25 cellular contexts compared by ENCODE assay signal in genomic region chr15:73153024-73153423, GRCh38.
"Had no signal": no experiment of that assay in that cellular context is flagged by ENCODE, and none has a peak within 500 bp of the region (broad histone marks: within the 10 kb centered on the region; RNA-seq: fewer than 3 reads in every experiment).

No MANE protein-coding gene starts in this region.

- H3K27me3 ChIP-seq: hepatocyte, pancreas, right atrium auricular region, right lobe of liver, stomach, testis, thyroid gland, transverse colon, upper lobe of right lung had no signal

- H3K4me3 ChIP-seq: hepatocyte, left ventricle myocardium inferior, lung, mucosa of descending colon, pancreas, right atrium auricular region, right lobe of liver, skin epidermis, stomach, testis, thyroid gland, transverse colon, upper lobe of right lung had no signal

- H3K4me3 Mint-ChIP-seq: naive thymus-derived CD4-positive, alpha-beta T cell; natural killer cell treated with Interleukin-12 subunit alpha and Interleukin-12 subunit beta and Interleukin-15 and Interleukin-18, amount 100 ng/mL, for 72 hours; neural crest cell; stimulated activated naive B cell treated with anti-CD40 and anti-IgM and Interleukin-4, amounts not matched to agents 10 μg/mL and 1 μg/mL and 100 μg/mL, for 72 hours had no signal

- H3K4me1 Mint-ChIP-seq: neural crest cell; stimulated activated naive B cell treated with anti-CD40 and anti-IgM and Interleukin-4, amounts not matched to agents 10 μg/mL and 1 μg/mL and 100 μg/mL, for 72 hours had no signal

- H3K9me3 ChIP-seq: pancreas, right lobe of liver, testis, thyroid gland, upper lobe of right lung had no signal

- H3K27me3 Mint-ChIP-seq: natural killer cell treated with Interleukin-12 subunit alpha and Interleukin-12 subunit beta and Interleukin-15 and Interleukin-18, amount 100 ng/mL, for 72 hours had no signal

- H3K27ac Mint-ChIP-seq: naive thymus-derived CD4-positive, alpha-beta T cell; natural killer cell treated with Interleukin-12 subunit alpha and Interleukin-12 subunit beta and Interleukin-15 and Interleukin-18, amount 100 ng/mL, for 72 hours; stimulated activated naive B cell treated with anti-CD40 and anti-IgM and Interleukin-4, amounts not matched to agents 10 μg/mL and 1 μg/mL and 100 μg/mL, for 72 hours had no signal

- H3K36me3 ChIP-seq: pancreas, right atrium auricular region, right lobe of liver, thyroid gland, transverse colon, upper lobe of right lung had no signal

- ATAC-seq: mucosa of descending colon; naive thymus-derived CD4-positive, alpha-beta T cell; natural killer cell treated with Interleukin-12 subunit alpha and Interleukin-12 subunit beta and Interleukin-15 and Interleukin-18, amount 100 ng/mL, for 72 hours; pancreas; right lobe of liver; stimulated activated naive B cell treated with anti-CD40 and anti-IgM and Interleukin-4, amounts not matched to agents 10 μg/mL and 1 μg/mL and 100 μg/mL, for 72 hours; stimulated activated naive CD8-positive, alpha-beta T cell treated with anti-CD3 and anti-CD28 coated beads, Interleukin-15, Interleukin-2, amounts not matched to agents 100 U/mL and 50 U/mL, for 24 hours; upper lobe of right lung had no signal

- DNase-seq: islet precursor cell; left ventricle myocardium inferior; midbrain; mucosa of descending colon; naive thymus-derived CD4-positive, alpha-beta T cell; nucleus accumbens; pancreas; right lobe of liver; stimulated activated CD4-positive, alpha-beta T cell treated with anti-CD3 and anti-CD28 coated beads, Interleukin-12 subunit alpha, Interleukin-12 subunit beta, amount 100 ng/mL, for 4 hours; stimulated activated CD4-positive, alpha-beta T cell treated with anti-CD3 and anti-CD28 coated beads, Interleukin-15, amount 100 ng/mL, for 24 hours; stimulated activated CD4-positive, alpha-beta T cell treated with anti-CD3 and anti-CD28 coated beads, Interleukin-2, amount 100 ng/mL, for 24 hours; stimulated activated CD4-positive, alpha-beta T cell treated with anti-CD3 and anti-CD28 coated beads, Interleukin-4, amount 100 ng/mL, for 1 hour; stimulated activated naive B cell treated with anti-CD40 and anti-IgM and Interleukin-4, amounts not matched to agents 10 μg/mL and 1 μg/mL and 100 μg/mL, for 72 hours; stimulated activated naive CD8-positive, alpha-beta T cell treated with anti-CD3 and anti-CD28 coated beads, Interleukin-15, Interleukin-2, amounts not matched to agents 100 U/mL and 50 U/mL, for 24 hours; stomach; testis; thyroid gland; transverse colon; upper lobe of right lung had no signal

- H3K4me1 ChIP-seq: left ventricle myocardium inferior, pancreas, right atrium auricular region, right lobe of liver, stomach, testis, thyroid gland, transverse colon, upper lobe of right lung had no signal

- H3K27ac ChIP-seq: hepatocyte, left ventricle myocardium inferior, pancreas, right atrium auricular region, right lobe of liver, skin epidermis, stomach, testis, thyroid gland, transverse colon, upper lobe of right lung had no signal
